Comparison of ENCODE assay signal across 16 cellular contexts in genomic region chr15:64515196-64515595, GRCh38. TPM values are rescaled to one million over a fixed set of nuclear protein-coding genes. Genes with fewer than 3 reads are reported as not detected.
DNase-seq lines count a peak whose midpoint lies in the region; ATAC-seq and TF ChIP-seq lines count a peak whose summit lies in the region.
"Had no signal": no experiment of that assay in that cellular context is flagged by ENCODE, and none has a peak within 500 bp of the region (broad histone marks: within the 10 kb centered on the region; RNA-seq: fewer than 3 reads in every experiment).

No MANE protein-coding gene starts in this region.

- H3K36me3 Mint-ChIP-seq in activated T-cell treated with anti-CD3 and anti-CD28 coated beads, Interleukin-2, amount 50 U/mL, for 72 hours (ENCODE audit: insufficient read depth in 2 of 2): peaks cover 2 to 15% of the 10 kb centered on the region in 2 donors
- peaks cover 13% of the 10 kb centered on the region for H3K36me3 Mint-ChIP-seq in neural progenitor cell
- peaks cover 7% of the 10 kb centered on the region for H3K36me3 Mint-ChIP-seq in HFFc6 (ENCODE audit: low read depth)

- POLR2A ChIA-PET in PC-3 (lab: Charles Lee; ENCODE audit: unreplicated experiment): no interaction called here

- no peaks in the 10 kb centered on the region for H3K27me3 Mint-ChIP-seq in activated T-cell treated with anti-CD3 and anti-CD28 coated beads, Interleukin-2, amount 50 U/mL, for 72 hours (ENCODE audit: low read depth)
- peaks cover 2% of the 10 kb centered on the region for H3K27me3 Mint-ChIP-seq in neural progenitor cell (ENCODE audit: insufficient read depth, low read depth)
- peaks cover 2% of the 10 kb centered on the region for H3K27me3 Mint-ChIP-seq in HFFc6 (ENCODE audit: insufficient read depth)

- CTCF ChIA-PET in PC-3 (lab: Charles Lee): no interaction called here

- no peaks in the 10 kb centered on the region for H3K9me2 ChIP-seq in PC-3 (replicated peaks; ENCODE audit: low read length)

- TF ChIP-seq CTCF in PC-3 (conservative IDR thresholded peaks at IDR 0.05; ENCODE audit: low read depth, low read length) (no peak), neural progenitor cell (IDR thresholded peaks at IDR 0.05) (no peak), HFFc6 (IDR thresholded peaks at IDR 0.05) (no peak)

- peaks cover 36% of the 10 kb centered on the region for H3K79me2 ChIP-seq in PC-3 (ENCODE audit: low read length)
- H3K79me2 ChIP-seq in neural progenitor cell (ENCODE audit: low read depth): peaks cover 98% of the 10 kb centered on the region

- H3K36me3 ChIP-seq in PC-3 (ENCODE audit: low read depth, low read length): no peaks in the 10 kb centered on the region; the same call in 1 of the 2 replicates
- no peaks in the 10 kb centered on the region for H3K36me3 ChIP-seq in neural progenitor cell

- H3K27ac ChIP-seq in PC-3 (ENCODE audit: low read length): no peak overlapping the region
- peak overlapping the region; percentile 41 for H3K27ac ChIP-seq in neural progenitor cell

- H3K9me3 ChIP-seq in PC-3 (ENCODE audit: low read length): no peaks in the 10 kb centered on the region
- no peaks in the 10 kb centered on the region for H3K9me3 ChIP-seq in neural progenitor cell (ENCODE audit: low read depth)

- H3K9me3 Mint-ChIP-seq in activated T-cell treated with anti-CD3 and anti-CD28 coated beads, Interleukin-2, amount 50 U/mL, for 72 hours: no peaks in the 10 kb centered on the region
- H3K9me3 Mint-ChIP-seq in neural progenitor cell (no peaks in the 10 kb centered on the region), HFFc6 (no peaks in the 10 kb centered on the region)

- intact Hi-C loops in PC-3 (cut with micrococcal nuclease): no loop called here

- H3K27me3 ChIP-seq in PC-3 (ENCODE audit: low read length): no peaks in the 10 kb centered on the region
- no peaks in the 10 kb centered on the region for H3K27me3 ChIP-seq in neural progenitor cell

- H3K4me3 Mint-ChIP-seq in activated T-cell treated with anti-CD3 and anti-CD28 coated beads, Interleukin-2, amount 50 U/mL, for 72 hours: peak overlapping the region; percentile 38 to 83
- H3K4me3 Mint-ChIP-seq in neural progenitor cell (no peak overlapping the region), HFFc6 (no peak overlapping the region)

- peaks cover 58% of the 10 kb centered on the region for H3K4me1 Mint-ChIP-seq in activated T-cell treated with anti-CD3 and anti-CD28 coated beads, Interleukin-2, amount 50 U/mL, for 72 hours (ENCODE audit: low read depth)
- H3K4me1 Mint-ChIP-seq in neural progenitor cell (no peaks in the 10 kb centered on the region), HFFc6 (ENCODE audit: low read depth) (peaks cover 12% of the 10 kb centered on the region; the same call in 1 of the 2 replicates)

- H4K20me1 ChIP-seq in PC-3 (ENCODE audit: low read length) (no peaks in the 10 kb centered on the region), neural progenitor cell (ENCODE audit: low read depth) (peaks cover 79% of the 10 kb centered on the region)

- H3F3A ChIP-seq in PC-3 (ENCODE audit: low read length, unreplicated experiment) (no peaks in the 10 kb centered on the region), neural progenitor cell (ENCODE audit: low read depth) (peaks cover 9% of the 10 kb centered on the region)

- H3K4me1 ChIP-seq in PC-3 (ENCODE audit: insufficient read depth, low read length): 0 out of 2 replicates have a peak, but pooled peaks cover 7% of the 10 kb centered on the region
- no peaks in the 10 kb centered on the region for H3K4me1 ChIP-seq in neural progenitor cell

- H2AFZ ChIP-seq in PC-3 (ENCODE audit: low read length): no peak overlapping the region
- no peak overlapping the region for H2AFZ ChIP-seq in neural progenitor cell (replicated peaks)

- DNase-seq in activated T-cell treated with anti-CD3 and anti-CD28 coated beads, Interleukin-2, amount 50 U/mL, for 72 hours: no peak
- DNase-seq in activated T-cell treated with anti-CD3 and anti-CD28 coated beads, Interleukin-2, amount 50 U/mL, for 1 hour: no peak
- DNase-seq in PC-3: peak; percentile 56
- no peak for DNase-seq in neural progenitor cell (ENCODE audit: low spot score)
- DNase-seq in HFFc6: no peak
- DNase-seq in NOMO-1 (lab: John Stamatoyannopoulos, UW; ENCODE audit: unreplicated experiment in 2 of 2): no peak
- DNase-seq in islet precursor cell: no peak
- DNase-seq: ACHN; activated T-cell treated with anti-CD3 and anti-CD28 coated beads, Interleukin-2, amount 50 U/mL, for 48 hours; COR-L47; NCI-H1092; NCI-H226; small intestine; stimulated activated naive CD8-positive, alpha-beta T cell treated with anti-CD3 and anti-CD28 coated beads, Interleukin-15, Interleukin-2, amounts not matched to agents 100 U/mL and 50 U/mL, for 24 hours; SW 1271 had no signal

- H3K9ac ChIP-seq in PC-3 (ENCODE audit: low read length): no peak overlapping the region
- no peak overlapping the region for H3K9ac ChIP-seq in neural progenitor cell

- no peak for ATAC-seq in activated T-cell treated with anti-CD3 and anti-CD28 coated beads, Interleukin-2, amount 50 U/mL, for 72 hours (replicated peaks in 1 of 2)
- ATAC-seq in PC-3: peak; percentile 33; the same call in 1 of the 2 replicates
- peak; percentile 83 for ATAC-seq in esophagus mucosa

- peak overlapping the region; percentile 67 for H3K27ac Mint-ChIP-seq in activated T-cell treated with anti-CD3 and anti-CD28 coated beads, Interleukin-2, amount 50 U/mL, for 72 hours
- no peak overlapping the region for H3K27ac Mint-ChIP-seq in neural progenitor cell
- no peak overlapping the region for H3K27ac Mint-ChIP-seq in HFFc6

- H3K4me2 ChIP-seq in PC-3 (ENCODE audit: low read length): no peak overlapping the region
- H3K4me2 ChIP-seq in neural progenitor cell: no peak overlapping the region

- H3K4me3 ChIP-seq in PC-3 (ENCODE audit: low read length) (no peak overlapping the region), neural progenitor cell (no peak overlapping the region)

- BruUV-seq in PC-3 (replicated peaks; lab: Mats Ljungman, UMichigan): no TSS peak

RNA-seq across cellular contexts. Expression of gene ZNF609, which starts 54.8 kb away (rescaled TPM):
- total RNA-seq in activated T-cell treated with anti-CD3 and anti-CD28 coated beads, Interleukin-2, amount 50 U/mL, for 72 hours: 10 to 100 TPM; 43.9 to 52.6 TPM
- total RNA-seq in PC-3 (2014; rRNA removed): 9.9 and 15.4 TPM in 2 replicates
- 17.9 TPM for total RNA-seq in esophagus mucosa
- 21.5 and 31.1 TPM in 2 replicates for total RNA-seq in neural progenitor cell (ENCODE audit: low replicate concordance)
- 10 to 100 TPM; 19.7 to 22.1 (median 20.4) TPM for total RNA-seq in HFFc6 (2021; fragmentation: NEBNext Ultra II Directional; extraction: Animal tissue kit (Norgen Biotek cat#: 25700))

Comparison
In these comparisons a context has a peak if more than half of its experiments do, and no peak if none do; other contexts are left out.
1. ATAC-seq: peak in PC-3 (single experiment) and esophagus mucosa (single experiment); none in activated T-cell treated with anti-CD3 and anti-CD28 coated beads, Interleukin-2, amount 50 U/mL, for 72 hours (0 of 2).
2. H3K4me3 Mint-ChIP-seq: peak in activated T-cell treated with anti-CD3 and anti-CD28 coated beads, Interleukin-2, amount 50 U/mL, for 72 hours (2 of 2); none in neural progenitor cell (single experiment) and HFFc6 (single experiment).